Comparison of ENCODE assay signal across 17 cellular contexts in the genomic region with DNA sequence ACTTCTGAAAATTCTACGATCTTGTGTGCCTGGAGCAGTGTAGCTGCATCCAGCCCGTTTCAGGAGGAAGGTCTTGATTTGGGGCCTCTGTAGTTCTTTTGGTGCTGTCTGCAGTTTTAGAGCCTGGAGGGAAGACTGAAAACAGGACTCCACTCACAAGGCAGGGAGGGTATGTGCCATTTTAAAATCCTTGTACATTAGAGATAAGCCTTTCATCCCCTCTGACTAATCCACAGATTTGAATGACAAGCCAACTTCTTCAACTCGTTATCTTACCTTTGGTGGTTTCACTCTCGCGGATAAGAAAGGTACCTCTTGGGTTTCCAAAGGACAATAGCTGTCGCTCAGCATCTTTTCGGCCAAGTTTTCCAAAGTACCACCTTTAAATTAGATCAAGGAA.
A peak's percentile ranks its signal among the peaks of the same experiment; 100 is the strongest.
DNase-seq lines count a peak whose midpoint lies in the region; ATAC-seq, FAIRE-seq and TF ChIP-seq lines count a peak whose summit lies in the region.
"Had no signal": no experiment of that assay in that cellular context is flagged by ENCODE, and none has a peak within 500 bp of the region (broad histone marks: within the 10 kb centered on the region; RNA-seq: fewer than 3 reads in every experiment).

No MANE protein-coding gene starts in this region.

- H3K36me3 ChIP-seq in GM12878 (ENCODE audit: control insufficient read depth in 2 of 2, insufficient read depth in 2 of 2, low read length in 1 of 2) = peaks cover 16 to 22% of the 10 kb centered on the region in 2 experiments
- H3K36me3 ChIP-seq in stomach = peaks cover 11 to 62% (median 48%) of the 10 kb centered on the region in 4 donors

- SMC1A ChIA-PET in GM12878 (lab: Charles Lee; ENCODE audit: uncharacterized antibody, unreplicated experiment) = interaction anchor here (0.7 to 1.3 kb wide), 4 partner anchors 11 to 445 kb away, joined by 3 read pairs; a partner anchor contains a TSS

- H3K9me3 ChIP-seq in GM12878 (replicated peaks; ENCODE audit: control insufficient read depth, insufficient read depth, low read length) = no peaks in the 10 kb centered on the region
- no peaks in the 10 kb centered on the region for H3K9me3 ChIP-seq in stomach
- H3K9me3 ChIP-seq: Peyer's patch had no signal

- H3K4me2 ChIP-seq in GM12878 (ENCODE audit: control insufficient read depth, insufficient read depth) = no peak overlapping the region

- no peaks in the 10 kb centered on the region for H3K79me2 ChIP-seq in GM12878 (ENCODE audit: control insufficient read depth, insufficient read depth, low read length)

- no peak overlapping the region for H3K4me3 ChIP-seq in GM12878
- H3K4me3 ChIP-seq in stomach = no peak overlapping the region
- H3K4me3 ChIP-seq: Peyer's patch had no signal

- in situ Hi-C loops in GM12878 (cut with MboI) = loop anchor here (25.0 kb wide), 1 partner anchor 609 kb away; no protein-coding TSS in a partner anchor

- no peak overlapping the region for H3K9ac ChIP-seq in GM12878 (ENCODE audit: control insufficient read depth, insufficient read depth, low read length)

- H3K4me1 ChIP-seq in GM12878 (ENCODE audit: control insufficient read depth, insufficient read depth, low read length) = no peaks in the 10 kb centered on the region
- peaks cover 0 to 14% (median 5%) of the 10 kb centered on the region in 4 donors for H3K4me1 ChIP-seq in stomach

- H3K9me3 Mint-ChIP-seq in activated naive CD4-positive, alpha-beta T cell treated with anti-CD3 and anti-CD28 coated beads for 36 hours = no peaks in the 10 kb centered on the region
- H3K9me3 Mint-ChIP-seq in stimulated activated effector memory CD8-positive, alpha-beta T cell treated with anti-CD3 and anti-CD28 coated beads, Interleukin-12 subunit alpha, Interleukin-12 subunit beta, amount 100 ng/mL, for 72 hours = no peaks in the 10 kb centered on the region
- H3K9me3 Mint-ChIP-seq: CD8-positive, alpha-beta T cell had no signal

- TSS peak; percentile 6 for BruUV-seq in GM12878 (replicated peaks; lab: Mats Ljungman, UMichigan)

- intact Hi-C loops in activated naive CD4-positive, alpha-beta T cell treated with anti-CD3 and anti-CD28 coated beads for 36 hours (cut with micrococcal nuclease) = no loop called here
- intact Hi-C loops in GM12878 (cut with micrococcal nuclease; ENCODE audit: unreplicated experiment) = no loop called here
- intact Hi-C loops in stomach (cut with DNase I; ENCODE audit: low total_unique reads) = no loop called here

- no peaks in the 10 kb centered on the region for H3K27me3 ChIP-seq in GM12878 (replicated peaks in 1 of 2; ENCODE audit: control insufficient read depth in 2 of 2, insufficient read depth in 2 of 2, low read length in 1 of 2)
- H3K27me3 ChIP-seq in stomach = no peaks in the 10 kb centered on the region
- H3K27me3 ChIP-seq: Peyer's patch had no signal

- no peak for DNase-seq in activated naive CD4-positive, alpha-beta T cell treated with anti-CD3 and anti-CD28 coated beads for 36 hours
- no peak for DNase-seq in activated naive CD4-positive, alpha-beta T cell (lab: John Stamatoyannopoulos, UW)
- DNase-seq in NCI-H82 (lab: John Stamatoyannopoulos, UW) (peak; percentile 90), GM12878 (ENCODE audit: low read depth, low spot score) (no peak), stomach (no peak)
- DNase-seq in stimulated activated effector memory CD8-positive, alpha-beta T cell treated with anti-CD3 and anti-CD28 coated beads, Interleukin-12 subunit alpha, Interleukin-12 subunit beta, amount 100 ng/mL, for 72 hours (ENCODE audit: low spot score in 2 of 2) = no peak
- DNase-seq: AML-193; CD8-positive, alpha-beta T cell; DMS 273 treated with DMSO at 0.1 percent for 48 hours; H7; IMR-90; NCI-H1417; NCI-H1930; NCI-H510A; Peyer's patch; SHP77 had no signal

- H3K27ac ChIP-seq in GM12878 (ENCODE audit: control insufficient read depth, insufficient read depth) (no peak overlapping the region), stomach (no peak overlapping the region)
- H3K27ac ChIP-seq: Peyer's patch had no signal

- POLR2A ChIA-PET in GM12878 (lab: Charles Lee) = no interaction called here

- TF ChIP-seq EP300 in GM12878 (IDR thresholded peaks at IDR 0.05; ENCODE audit: borderline replicate concordance in 1 of 2, control insufficient read depth in 1 of 2, low read depth in 2 of 2, low read length in 2 of 2) = no peak
- no peak for TF ChIP-seq EP300 in stomach (IDR thresholded peaks at IDR 0.05)

- peaks cover 49% of the 10 kb centered on the region for H3K36me3 Mint-ChIP-seq in activated naive CD4-positive, alpha-beta T cell treated with anti-CD3 and anti-CD28 coated beads for 36 hours (ENCODE audit: low read depth)
- H3K36me3 Mint-ChIP-seq in stimulated activated effector memory CD8-positive, alpha-beta T cell treated with anti-CD3 and anti-CD28 coated beads, Interleukin-12 subunit alpha, Interleukin-12 subunit beta, amount 100 ng/mL, for 72 hours = peaks cover 100% of the 10 kb centered on the region

- H3K27me3 Mint-ChIP-seq in activated naive CD4-positive, alpha-beta T cell treated with anti-CD3 and anti-CD28 coated beads for 36 hours (ENCODE audit: low read depth) = no peaks in the 10 kb centered on the region

- CTCF ChIA-PET in activated naive CD4-positive, alpha-beta T cell treated with anti-CD3 and anti-CD28 coated beads for 36 hours (lab: Charles Lee) = interaction anchor here (0.9 to 1.7 kb wide), 3 partner anchors 36 to 294 kb away, joined by 3 to 5 read pairs (median 3); no protein-coding TSS in a partner anchor
- CTCF ChIA-PET in GM12878 (lab: Yijun Ruan, JAX) = interaction anchor here (0.9 kb wide), 1 partner anchor 337 kb away, joined by 3 read pairs; no protein-coding TSS in a partner anchor

- no peaks in the 10 kb centered on the region for H4K20me1 ChIP-seq in GM12878 (ENCODE audit: control insufficient read depth, insufficient read depth)

- no peak overlapping the region for H2AFZ ChIP-seq in GM12878 (ENCODE audit: control insufficient read depth, low read depth, low read length)

- peaks cover 20% of the 10 kb centered on the region for H3K4me1 Mint-ChIP-seq in activated naive CD4-positive, alpha-beta T cell treated with anti-CD3 and anti-CD28 coated beads for 36 hours (ENCODE audit: low read depth)
- H3K4me1 Mint-ChIP-seq in stimulated activated effector memory CD8-positive, alpha-beta T cell treated with anti-CD3 and anti-CD28 coated beads, Interleukin-12 subunit alpha, Interleukin-12 subunit beta, amount 100 ng/mL, for 72 hours = peaks cover 25% of the 10 kb centered on the region

- ATAC-seq in GM12878 = no peak
- ATAC-seq in stimulated activated effector memory CD8-positive, alpha-beta T cell treated with anti-CD3 and anti-CD28 coated beads, Interleukin-12 subunit alpha, Interleukin-12 subunit beta, amount 100 ng/mL, for 72 hours = no peak
- no peak for ATAC-seq in GM21390 (IDR thresholded peaks at IDR 0.05; ENCODE audit: unreplicated experiment)
- ATAC-seq: CD8-positive, alpha-beta T cell had no signal

- TF ChIP-seq CTCF in GM12878 (IDR thresholded peaks at IDR 0.05 in 2 of 3, conservative IDR thresholded peaks at IDR 0.05 in 1 of 3; ENCODE audit: control insufficient read depth in 2 of 3, extremely low read depth in 1 of 3, insufficient read depth in 1 of 3, low read depth in 3 of 3, low read length in 3 of 3) (no peak), stomach (IDR thresholded peaks at IDR 0.05) (no peak)

- peak overlapping the region; percentile 10 for H3K27ac Mint-ChIP-seq in activated naive CD4-positive, alpha-beta T cell treated with anti-CD3 and anti-CD28 coated beads for 36 hours
- peak overlapping the region; percentile 69 for H3K27ac Mint-ChIP-seq in stimulated activated effector memory CD8-positive, alpha-beta T cell treated with anti-CD3 and anti-CD28 coated beads, Interleukin-12 subunit alpha, Interleukin-12 subunit beta, amount 100 ng/mL, for 72 hours

- 76% methylated on average over 7 of the region's 7 CpGs for WGBS in GM12878 (ENCODE audit: insufficient coverage, insufficient replicate concordance, low lambda C conversion rate, missing lambda C conversion rate)
- 85 to 92% (median 89%) methylated on average over 7 of the region's 7 CpGs for WGBS in stomach, 5 donors

- no peak overlapping the region for H3K4me3 Mint-ChIP-seq in activated naive CD4-positive, alpha-beta T cell treated with anti-CD3 and anti-CD28 coated beads for 36 hours
- H3K4me3 Mint-ChIP-seq in stimulated activated effector memory CD8-positive, alpha-beta T cell treated with anti-CD3 and anti-CD28 coated beads, Interleukin-12 subunit alpha, Interleukin-12 subunit beta, amount 100 ng/mL, for 72 hours = no peak overlapping the region
- H3K4me3 Mint-ChIP-seq: CD8-positive, alpha-beta T cell had no signal

- RAD21 ChIA-PET in GM12878 (lab: Charles Lee; ENCODE audit: unreplicated experiment) = interaction anchor here (0.5 kb wide), 1 partner anchor 61 kb away, joined by 5 read pairs; no protein-coding TSS in a partner anchor

- no peak for TF ChIP-seq POLR2A in GM12878 (IDR thresholded peaks at IDR 0.05; ENCODE audit: low read depth, low read length)
- TF ChIP-seq POLR2A in stomach (IDR thresholded peaks at IDR 0.05) = no peak

- no peak for FAIRE-seq in GM12878 (lab: Jason Lieb, UNC)

- TF ChIP-seq RAD21 in GM12878 (IDR thresholded peaks at IDR 0.05; ENCODE audit: insufficient read depth, low read depth, low read length) = no peak

TF ChIP-seq in GM12878, 131 proteins besides CTCF, POLR2A, EP300 and RAD21 (continues in another document):
- TF ChIP-seq ETV6 (conservative IDR thresholded peaks at IDR 0.05 in 1 of 2, IDR thresholded peaks at IDR 0.05 in 1 of 2; ENCODE audit: borderline replicate concordance in 1 of 2, low read depth in 1 of 2) = no peak
- TF ChIP-seq SMAD5 (IDR thresholded peaks at IDR 0.05; ENCODE audit: low read depth) = no peak
- no peak for TF ChIP-seq ZNF207 (IDR thresholded peaks at IDR 0.05; ENCODE audit: borderline replicate concordance)
- TF ChIP-seq POLR2AphosphoS5 (IDR thresholded peaks at IDR 0.05; ENCODE audit: low read length) = no peak
- TF ChIP-seq NRF1 (conservative IDR thresholded peaks at IDR 0.05; ENCODE audit: low read depth, low read length) = no peak
